ENCODE assay signal across 8 cellular contexts in genomic region chr11:76669901-76670474, GRCh38. TPM values are rescaled to one million over a fixed set of nuclear protein-coding genes. Genes with fewer than 3 reads are reported as not detected.
DNase-seq lines count a peak whose midpoint lies in the region; ATAC-seq and TF ChIP-seq lines count a peak whose summit lies in the region.

No MANE protein-coding gene starts in this region.

- peaks cover 0 to 42% of the 10 kb centered on the region in 2 donors for H3K4me1 ChIP-seq in adrenal gland (replicated peaks in 1 of 2)
- H3K4me1 ChIP-seq in iPS-20b (ENCODE audit: insufficient read depth, low read length) = no peaks in the 10 kb centered on the region; the same call in 1 of the 2 replicates

- H3K27ac ChIP-seq in adrenal gland = peak overlapping the region in 4 of 5 donors; percentile 45 to 90 (median 71)
- no peak overlapping the region for H3K27ac ChIP-seq in iPS-20b (ENCODE audit: low read length)

- peak overlapping the region in 2 of 4 donors; percentile 18 to 56 for H3K4me3 ChIP-seq in adrenal gland
- H3K4me3 ChIP-seq in iPS-20b (ENCODE audit: low read length) = peak overlapping the region; percentile 71; the same call in 1 of the 2 replicates

- DNase-seq in HK-2 (ENCODE audit: unreplicated experiment) (peak; percentile 43), adrenal gland (peak in 4 of 7 donors; percentile 43 to 70 (median 50)), cortex of kidney (lab: John Stamatoyannopoulos, UW) (no peak), NCI-H2107 treated with DMSO at 0.1 percent for 48 hours (lab: John Stamatoyannopoulos, UW; ENCODE audit: unreplicated experiment) (no peak), GM13977 (ENCODE audit: low spot score) (no peak)
- DNase-seq in stimulated activated effector memory CD8-positive, alpha-beta T cell treated with anti-CD3 and anti-CD28 coated beads, Interleukin-12 subunit alpha, Interleukin-12 subunit beta, amount 100 ng/mL, for 72 hours (ENCODE audit: low spot score in 2 of 2) = no peak

- intact Hi-C loops in adrenal gland (cut with DNase I) = no loop called here

- no peaks in the 10 kb centered on the region for H3K36me3 ChIP-seq in adrenal gland (replicated peaks in 1 of 2)
- no peaks in the 10 kb centered on the region for H3K36me3 ChIP-seq in iPS-20b (ENCODE audit: insufficient read depth, low read depth, low read length)

- TF ChIP-seq CTCF in adrenal gland (IDR thresholded peaks at IDR 0.05) (no peak), GM13977 (IDR thresholded peaks at IDR 0.05; ENCODE audit: extremely low read depth, insufficient read depth, missing control alignments) (no peak)

- H3K36me3 Mint-ChIP-seq in stimulated activated effector memory CD8-positive, alpha-beta T cell treated with anti-CD3 and anti-CD28 coated beads, Interleukin-12 subunit alpha, Interleukin-12 subunit beta, amount 100 ng/mL, for 72 hours = no peaks in the 10 kb centered on the region

- no peak for ATAC-seq in stimulated activated effector memory CD8-positive, alpha-beta T cell treated with anti-CD3 and anti-CD28 coated beads, Interleukin-12 subunit alpha, Interleukin-12 subunit beta, amount 100 ng/mL, for 72 hours
- ATAC-seq in HG02981 (IDR thresholded peaks at IDR 0.05; ENCODE audit: unreplicated experiment) = no peak

- WGBS in adrenal gland, 4 donors = 21 to 29% (median 24%) methylated on average over 8 to 21 of the region's 21 CpGs

- no peak overlapping the region for H3K9ac ChIP-seq in iPS-20b (ENCODE audit: low read depth, low read length)

- H3K4me1 Mint-ChIP-seq in stimulated activated effector memory CD8-positive, alpha-beta T cell treated with anti-CD3 and anti-CD28 coated beads, Interleukin-12 subunit alpha, Interleukin-12 subunit beta, amount 100 ng/mL, for 72 hours = peaks cover 46% of the 10 kb centered on the region

- TF ChIP-seq POLR2A in adrenal gland (IDR thresholded peaks at IDR 0.05) = no peak

- peak overlapping the region; percentile 67 for H3K4me3 Mint-ChIP-seq in stimulated activated effector memory CD8-positive, alpha-beta T cell treated with anti-CD3 and anti-CD28 coated beads, Interleukin-12 subunit alpha, Interleukin-12 subunit beta, amount 100 ng/mL, for 72 hours

- H3K9me3 ChIP-seq in adrenal gland (replicated peaks in 1 of 3) (no peaks in the 10 kb centered on the region), iPS-20b (ENCODE audit: insufficient read depth, low read depth, low read length) (no peaks in the 10 kb centered on the region)

- peaks cover 4% of the 10 kb centered on the region for H3K27me3 ChIP-seq in adrenal gland
- H3K27me3 ChIP-seq in iPS-20b (ENCODE audit: insufficient read depth, low read length) = peaks cover 40% of the 10 kb centered on the region

- H3K9me3 Mint-ChIP-seq in stimulated activated effector memory CD8-positive, alpha-beta T cell treated with anti-CD3 and anti-CD28 coated beads, Interleukin-12 subunit alpha, Interleukin-12 subunit beta, amount 100 ng/mL, for 72 hours = no peaks in the 10 kb centered on the region

- in situ Hi-C loops in GM13977 (cut with MboI; ENCODE audit: low pct_unique_long_range_greater_than_20kb, low sequenced_read_pairs, unreplicated experiment) = loop anchor here (25.0 kb wide), 1 partner anchor 458 kb away; the partner anchor contains the start of gene WNT11

- H3K27ac Mint-ChIP-seq in stimulated activated effector memory CD8-positive, alpha-beta T cell treated with anti-CD3 and anti-CD28 coated beads, Interleukin-12 subunit alpha, Interleukin-12 subunit beta, amount 100 ng/mL, for 72 hours = no peak overlapping the region

RNA-seq across cellular contexts. Expression of gene LRRC32, which starts 0.6 kb away (rescaled TPM):
- total RNA-seq in adrenal gland = 100 to 1,000 TPM in 3 of 8 donors, 10 to 100 TPM in 5; 67.8 to 153 (median 92.6) TPM
- polyA plus RNA-seq in adrenal gland = 100 to 1,000 TPM in 2 of 3 donors, 10 to 100 TPM in 1; 63.7 to 389 (median 302) TPM

Comparison
In these comparisons a context has a peak if more than half of its experiments do, and no peak if none do; other contexts are left out.
1. DNase-seq: peak in HK-2 (single experiment) and adrenal gland (4 of 7); none in stimulated activated effector memory CD8-positive, alpha-beta T cell treated with anti-CD3 and anti-CD28 coated beads, Interleukin-12 subunit alpha, Interleukin-12 subunit beta, amount 100 ng/mL, for 72 hours (0 of 2), cortex of kidney (single experiment), NCI-H2107 treated with DMSO at 0.1 percent for 48 hours (single experiment) and GM13977 (single experiment).